ENCODE assay signal across 26 cellular contexts in the genomic region with DNA sequence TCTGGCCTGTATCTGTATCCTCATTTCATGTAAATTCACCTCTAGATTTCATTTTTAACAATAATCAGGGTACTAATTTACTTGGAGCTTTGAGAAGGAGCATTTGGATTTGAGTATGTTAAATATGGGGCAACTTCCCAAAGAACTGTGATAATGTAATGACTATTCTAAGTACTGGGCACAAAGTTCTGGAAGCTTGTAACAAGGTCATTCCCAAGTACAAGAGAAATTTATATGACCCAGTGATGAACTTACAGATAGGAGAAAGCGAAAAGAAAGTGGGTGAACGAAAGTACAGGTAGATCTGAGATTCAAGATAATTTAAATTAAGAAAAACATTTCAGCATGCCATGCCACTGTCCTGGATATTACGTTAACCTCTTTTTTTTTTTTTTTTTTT.
"Had no signal": no experiment of that assay in that cellular context is flagged by ENCODE, and none has a peak within 500 bp of the region (broad histone marks: within the 10 kb centered on the region; RNA-seq: fewer than 3 reads in every experiment).

No MANE protein-coding gene starts in this region.

- H3K9me3 ChIP-seq: ovary, right lobe of liver, stomach, testis, thyroid gland, transverse colon, upper lobe of left lung, vagina had no signal

- H3K27ac ChIP-seq: neural progenitor cell, ovary, right lobe of liver, skin epidermis, stomach, testis, thyroid gland, transverse colon, upper lobe of left lung, vagina had no signal

- H3K4me3 ChIP-seq: lung, neural progenitor cell, ovary, right lobe of liver, skin epidermis, stomach, testis, thyroid gland, transverse colon, upper lobe of left lung, vagina had no signal

- H3K9ac ChIP-seq: neural progenitor cell had no signal

- H2AFZ ChIP-seq: neural progenitor cell had no signal

- H3K4me2 ChIP-seq: neural progenitor cell had no signal

- ATAC-seq: left cardiac atrium; left lobe of liver; natural killer cell; right lobe of liver; stimulated activated naive B cell treated with anti-CD40 and anti-IgM and Interleukin-4, amounts not matched to agents 10 μg/mL and 1 μg/mL and 100 μg/mL, for 72 hours; stimulated activated naive CD8-positive, alpha-beta T cell treated with anti-CD3 and anti-CD28 coated beads, Interleukin-15, Interleukin-2, amounts not matched to agents 100 U/mL and 50 U/mL, for 24 hours had no signal

- H3K36me3 ChIP-seq: neural progenitor cell, ovary, right lobe of liver, stomach, thyroid gland, transverse colon, upper lobe of left lung, vagina had no signal

- DNase-seq: hippocampal formation; kidney glomerular epithelial cell; left cardiac atrium; mesendoderm; naive B cell; natural killer cell; nephron progenitor cell; ovary; retina; right lobe of liver; stimulated activated CD4-positive, alpha-beta T cell treated with anti-CD3 and anti-CD28 coated beads, Interleukin-12 subunit alpha, Interleukin-12 subunit beta, amount 100 ng/mL, for 4 hours; stimulated activated CD4-positive, alpha-beta T cell treated with anti-CD3 and anti-CD28 coated beads, Interleukin-15, amount 100 ng/mL, for 24 hours; stimulated activated CD4-positive, alpha-beta T cell treated with anti-CD3 and anti-CD28 coated beads, Interleukin-2, amount 100 ng/mL, for 24 hours; stimulated activated CD4-positive, alpha-beta T cell treated with anti-CD3 and anti-CD28 coated beads, Interleukin-4, amount 100 ng/mL, for 1 hour; stimulated activated naive B cell treated with anti-CD40 and anti-IgM and Interleukin-4, amounts not matched to agents 10 μg/mL and 1 μg/mL and 100 μg/mL, for 72 hours; stimulated activated naive CD8-positive, alpha-beta T cell treated with anti-CD3 and anti-CD28 coated beads, Interleukin-15, Interleukin-2, amounts not matched to agents 100 U/mL and 50 U/mL, for 24 hours; stomach; testis; thyroid gland; transverse colon; upper lobe of left lung had no signal

- H3K4me1 ChIP-seq: right lobe of liver, testis, thyroid gland, transverse colon, upper lobe of left lung had no signal

- H3K27me3 ChIP-seq: neural progenitor cell, ovary, right lobe of liver, stomach, testis, thyroid gland, transverse colon, upper lobe of left lung, vagina had no signal
